In genomic region chr1:29224438-29224837, GRCh38 we compare ENCODE assay signal across 26 cellular contexts.
"Had no signal": no experiment of that assay in that cellular context is flagged by ENCODE, and none has a peak within 500 bp of the region (broad histone marks: within the 10 kb centered on the region; RNA-seq: fewer than 3 reads in every experiment).

No MANE protein-coding gene starts in this region.

- H3K79me2 ChIP-seq: parathyroid adenoma had no signal

- H3K9me3 Mint-ChIP-seq: dendritic cell treated with granulocyte-macrophage colony-stimulating factor and Interleukin-4, amounts not matched to agents 40 ng/mL and 50 ng/mL, for 4 days; endodermal cell; immature natural killer cell; natural killer cell; stimulated activated naive CD8-positive, alpha-beta T cell treated with anti-CD3 and anti-CD28 coated beads, Interleukin-15, amount 100 ng/mL, for 72 hours had no signal

- H3K9ac ChIP-seq: parathyroid adenoma had no signal

- H3K27ac ChIP-seq: colonic mucosa, esophagus muscularis mucosa, foreskin keratinocyte, gastroesophageal sphincter, heart right ventricle, lower lobe of right lung, neutrophil, parathyroid adenoma, suprapubic skin, transverse colon had no signal

- H3K4me1 ChIP-seq: colonic mucosa, foreskin keratinocyte, parathyroid adenoma had no signal

- DNase-seq: colonic mucosa; effector CD8-positive, alpha-beta T cell; endodermal cell; foreskin keratinocyte; heart right ventricle; hippocampal formation; immature natural killer cell; islet precursor cell; left ventricle myocardium superior; lower lobe of right lung; natural killer cell; stimulated activated CD4-positive, alpha-beta T cell treated with anti-CD3 and anti-CD28 coated beads, Interleukin-12 subunit alpha, Interleukin-12 subunit beta, amount 100 ng/mL, for 4 hours; stimulated activated CD4-positive, alpha-beta T cell treated with anti-CD3 and anti-CD28 coated beads, Interleukin-1b, Interleukin-23, amount 100 ng/mL, for 48 hours; stimulated activated CD4-positive, alpha-beta T cell treated with anti-CD3 and anti-CD28 coated beads, Interleukin-4, amount 100 ng/mL, for 1 hour; stimulated activated CD8-positive, alpha-beta memory T cell treated with anti-CD3 and anti-CD28 coated beads, Interleukin-4, amount 100 ng/mL, for 48 hours; stimulated activated naive CD4-positive, alpha-beta T cell; stimulated activated naive CD8-positive, alpha-beta T cell treated with anti-CD3 and anti-CD28 coated beads, Interleukin-15, amount 100 ng/mL, for 72 hours; transverse colon had no signal

- H3K4me3 Mint-ChIP-seq: dendritic cell treated with granulocyte-macrophage colony-stimulating factor and Interleukin-4, amounts not matched to agents 40 ng/mL and 50 ng/mL, for 4 days; endodermal cell; immature natural killer cell; natural killer cell; stimulated activated naive CD8-positive, alpha-beta T cell treated with anti-CD3 and anti-CD28 coated beads, Interleukin-15, amount 100 ng/mL, for 72 hours had no signal

- H3K27ac Mint-ChIP-seq: dendritic cell treated with granulocyte-macrophage colony-stimulating factor and Interleukin-4, amounts not matched to agents 40 ng/mL and 50 ng/mL, for 4 days; immature natural killer cell; natural killer cell; progenitor cell of endocrine pancreas; stimulated activated naive CD8-positive, alpha-beta T cell treated with anti-CD3 and anti-CD28 coated beads, Interleukin-15, amount 100 ng/mL, for 72 hours had no signal

- H3K4me2 ChIP-seq: smooth muscle cell had no signal

- H3K9me3 ChIP-seq: colonic mucosa, esophagus muscularis mucosa, gastroesophageal sphincter, heart right ventricle, lower lobe of right lung, neutrophil, suprapubic skin, transverse colon had no signal

- H3K4me3 ChIP-seq: colonic mucosa, esophagus muscularis mucosa, gastroesophageal sphincter, heart right ventricle, lower lobe of right lung, smooth muscle cell, suprapubic skin, transverse colon had no signal

- H3K36me3 ChIP-seq: colonic mucosa, neutrophil, transverse colon had no signal

- H2AFZ ChIP-seq: parathyroid adenoma had no signal

- H3K36me3 Mint-ChIP-seq: natural killer cell had no signal

- H3K4me1 Mint-ChIP-seq: immature natural killer cell had no signal

- H3K27me3 Mint-ChIP-seq: dendritic cell treated with granulocyte-macrophage colony-stimulating factor and Interleukin-4, amounts not matched to agents 40 ng/mL and 50 ng/mL, for 4 days; progenitor cell of endocrine pancreas; stimulated activated naive CD8-positive, alpha-beta T cell treated with anti-CD3 and anti-CD28 coated beads, Interleukin-15, amount 100 ng/mL, for 72 hours had no signal

- H3K27me3 ChIP-seq: colonic mucosa, esophagus muscularis mucosa, foreskin keratinocyte, gastroesophageal sphincter, heart right ventricle, neutrophil, suprapubic skin, transverse colon had no signal
